9 cellular contexts compared by ENCODE assay signal in the genomic region with DNA sequence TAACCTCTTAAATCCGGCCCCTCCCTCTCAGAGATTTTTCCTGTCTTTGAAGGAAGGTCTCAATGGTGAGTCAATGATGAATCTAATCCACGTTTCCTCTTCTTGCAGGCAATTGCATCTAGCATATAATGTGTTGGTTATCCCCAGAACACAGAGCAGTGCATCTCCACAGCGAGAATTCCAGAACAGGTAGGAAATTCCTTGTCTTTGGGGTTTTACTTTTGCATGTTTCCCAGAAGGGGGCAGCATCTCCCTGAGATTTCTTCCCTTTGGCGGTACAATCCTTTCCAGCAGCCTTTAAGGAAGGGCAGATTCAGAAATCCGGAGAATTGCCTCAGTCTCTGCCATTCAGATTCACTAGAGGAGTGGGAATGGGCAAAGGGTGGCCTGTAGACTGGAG.
DNase-seq lines count a peak whose midpoint lies in the region; ATAC-seq and TF ChIP-seq lines count a peak whose summit lies in the region.
"Had no signal": no experiment of that assay in that cellular context is flagged by ENCODE, and none has a peak within 500 bp of the region (broad histone marks: within the 10 kb centered on the region; RNA-seq: fewer than 3 reads in every experiment).

No MANE protein-coding gene starts in this region.

- no peaks in the 10 kb centered on the region for H3K9me3 Mint-ChIP-seq in mesothelial cell of epicardium
- H3K9me3 Mint-ChIP-seq in activated T-cell treated with anti-CD3 and anti-CD28 coated beads, Interleukin-2, amount 50 U/mL, for 24 hours, result no peaks in the 10 kb centered on the region
- H3K9me3 Mint-ChIP-seq: CD4-positive, CD25-positive, alpha-beta regulatory T cell had no signal

- ATAC-seq in GM21381 (IDR thresholded peaks at IDR 0.05; ENCODE audit: unreplicated experiment), result no peak

- no peak overlapping the region for H3K4me3 Mint-ChIP-seq in mesothelial cell of epicardium
- no peak overlapping the region for H3K4me3 Mint-ChIP-seq in activated T-cell treated with anti-CD3 and anti-CD28 coated beads, Interleukin-2, amount 50 U/mL, for 24 hours
- H3K4me3 Mint-ChIP-seq: CD4-positive, CD25-positive, alpha-beta regulatory T cell had no signal

- H3K27me3 Mint-ChIP-seq in mesothelial cell of epicardium (ENCODE audit: low read depth), result peaks cover 36% of the 10 kb centered on the region
- peaks cover 8% of the 10 kb centered on the region for H3K27me3 Mint-ChIP-seq in activated T-cell treated with anti-CD3 and anti-CD28 coated beads, Interleukin-2, amount 50 U/mL, for 24 hours
- H3K27me3 Mint-ChIP-seq: CD4-positive, CD25-positive, alpha-beta regulatory T cell had no signal

- DNase-seq in NCI-H2196 (lab: John Stamatoyannopoulos, UW; ENCODE audit: unreplicated experiment), result peak; percentile 37
- DNase-seq in NCI-H2196 treated with DMSO at 0.1 percent for 48 hours (lab: John Stamatoyannopoulos, UW; ENCODE audit: unreplicated experiment), result no peak
- peak; percentile 32 for DNase-seq in NCI-H345 (lab: John Stamatoyannopoulos, UW)
- peak; percentile 65 for DNase-seq in ecto neural progenitor cell (ENCODE audit: low spot score)
- DNase-seq in mesothelial cell of epicardium (ENCODE audit: low spot score in 2 of 2, unreplicated experiment in 2 of 2), result peak in 1 of 2 experiments; percentile 55
- DNase-seq in activated T-cell treated with anti-CD3 and anti-CD28 coated beads, Interleukin-2, amount 50 U/mL, for 24 hours, result no peak
- no peak for DNase-seq in activated CD4-positive, alpha-beta T cell treated with anti-CD3 and anti-CD28 coated beads for 48 hours

- H3K36me3 Mint-ChIP-seq in mesothelial cell of epicardium, result no peaks in the 10 kb centered on the region
- H3K36me3 Mint-ChIP-seq in activated T-cell treated with anti-CD3 and anti-CD28 coated beads, Interleukin-2, amount 50 U/mL, for 24 hours (ENCODE audit: low read depth), result no peaks in the 10 kb centered on the region
- H3K36me3 Mint-ChIP-seq: CD4-positive, CD25-positive, alpha-beta regulatory T cell had no signal

- no peak overlapping the region for H3K27ac Mint-ChIP-seq in mesothelial cell of epicardium
- H3K27ac Mint-ChIP-seq in activated T-cell treated with anti-CD3 and anti-CD28 coated beads, Interleukin-2, amount 50 U/mL, for 24 hours, result no peak overlapping the region
- H3K27ac Mint-ChIP-seq: CD4-positive, CD25-positive, alpha-beta regulatory T cell had no signal

- peaks cover 7% of the 10 kb centered on the region for H3K4me1 Mint-ChIP-seq in mesothelial cell of epicardium
- H3K4me1 Mint-ChIP-seq in activated T-cell treated with anti-CD3 and anti-CD28 coated beads, Interleukin-2, amount 50 U/mL, for 24 hours (ENCODE audit: low read depth), result no peaks in the 10 kb centered on the region
- H3K4me1 Mint-ChIP-seq: CD4-positive, CD25-positive, alpha-beta regulatory T cell had no signal

- peak; percentile 69 for TF ChIP-seq CTCF in mesothelial cell of epicardium (IDR thresholded peaks at IDR 0.05; ENCODE audit: unreplicated experiment)

Comparison
In these comparisons a context has a peak if more than half of its experiments do, and no peak if none do; other contexts are left out.
1. DNase-seq: peak in NCI-H2196 (single experiment), NCI-H345 (single experiment) and ecto neural progenitor cell (single experiment); none in NCI-H2196 treated with DMSO at 0.1 percent for 48 hours (single experiment), activated T-cell treated with anti-CD3 and anti-CD28 coated beads, Interleukin-2, amount 50 U/mL, for 24 hours (single experiment) and activated CD4-positive, alpha-beta T cell treated with anti-CD3 and anti-CD28 coated beads for 48 hours (single experiment).